Comparison of ENCODE assay signal across 8 cellular contexts in the genomic region with DNA sequence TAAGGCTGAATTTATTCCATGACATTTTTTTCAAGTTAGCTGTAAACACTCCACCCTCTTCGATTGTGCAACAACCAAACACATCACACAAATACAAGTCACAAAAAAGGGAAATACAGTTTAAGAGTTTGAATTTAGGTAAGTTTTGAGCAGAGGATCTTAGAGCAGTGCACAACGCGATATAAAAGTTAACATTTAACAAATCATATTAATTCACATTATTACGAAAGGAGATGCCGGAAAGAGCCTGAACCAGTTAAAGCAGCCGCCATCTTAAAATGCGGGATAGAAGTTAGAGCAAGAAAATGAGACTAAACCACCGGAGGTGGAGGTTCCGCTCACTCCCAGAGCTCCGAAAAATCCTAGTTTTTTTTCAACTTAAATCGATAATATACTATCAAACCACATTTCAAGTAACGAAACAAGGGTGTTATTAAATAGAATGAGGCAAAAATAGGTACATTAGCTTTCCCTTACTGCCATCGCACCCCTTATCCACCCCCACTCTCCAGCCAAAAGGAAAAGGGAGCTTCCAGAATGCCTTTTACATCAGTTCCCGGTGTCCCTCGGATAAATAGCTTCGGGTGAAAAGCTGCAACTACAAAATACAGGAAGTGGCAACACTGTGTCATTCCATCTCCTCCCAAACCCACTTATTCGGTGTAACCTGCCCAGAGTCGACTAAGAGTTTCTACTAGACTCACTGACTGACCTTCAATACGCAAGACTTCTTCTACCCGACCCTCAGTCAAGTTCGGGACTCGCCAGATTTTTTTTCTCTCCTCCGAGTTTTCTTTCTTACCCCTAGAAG. TPM values are rescaled to one million over a fixed set of nuclear protein-coding genes. Genes with fewer than 3 reads are reported as not detected.
DNase-seq lines count a peak whose midpoint lies in the region; ATAC-seq and TF ChIP-seq lines count a peak whose summit lies in the region.

No MANE protein-coding gene starts in this region.

- peak overlapping the region; percentile 93 for H3K9ac ChIP-seq in HCT116 (ENCODE audit: low read length)
- H3K9ac ChIP-seq in iPS-20b (ENCODE audit: low read depth, low read length), result peak overlapping the region; percentile 99
- peak overlapping the region; percentile 99 for H3K9ac ChIP-seq in smooth muscle cell (ENCODE audit: low read depth)

- DNase-seq in CMK (ENCODE audit: low read depth) (peak; percentile 60), HCT116 (ENCODE audit: low read depth, low spot score) (peak; percentile 53), ascending aorta (ENCODE audit: low spot score in 2 of 2) (peak in 1 of 2 donors; percentile 72), smooth muscle cell (lab: John Stamatoyannopoulos, UW; ENCODE audit: unreplicated experiment) (no peak)

- H3K27me3 ChIP-seq in HCT116 (ENCODE audit: insufficient read depth, low read length), result no peaks in the 10 kb centered on the region
- no peaks in the 10 kb centered on the region for H3K27me3 ChIP-seq in ascending aorta
- H3K27me3 ChIP-seq in iPS-20b (ENCODE audit: insufficient read depth, low read length), result no peaks in the 10 kb centered on the region
- no peaks in the 10 kb centered on the region for H3K27me3 ChIP-seq in smooth muscle cell (ENCODE audit: low read depth)

- WGBS in smooth muscle cell (ENCODE audit: low lambda C conversion rate), result 2% methylated on average over 23 of the region's 23 CpGs

- H3F3A ChIP-seq in smooth muscle cell (ENCODE audit: low read depth), result peaks cover 26% of the 10 kb centered on the region

- H3K9me3 ChIP-seq in HCT116 (ENCODE audit: control insufficient read depth in 1 of 2, insufficient read depth in 1 of 2, low read depth in 1 of 2, low read length in 2 of 2), result no peaks in the 10 kb centered on the region
- H3K9me3 ChIP-seq in ascending aorta, result no peaks in the 10 kb centered on the region
- no peaks in the 10 kb centered on the region for H3K9me3 ChIP-seq in iPS-20b (ENCODE audit: insufficient read depth, low read depth, low read length)
- H3K9me3 ChIP-seq in smooth muscle cell (replicated peaks; ENCODE audit: low read depth), result no peaks in the 10 kb centered on the region

- no peak for ATAC-seq in HCT116
- no peak for ATAC-seq in GM19455 (IDR thresholded peaks at IDR 0.05; ENCODE audit: unreplicated experiment)
- ATAC-seq in GM19328 (IDR thresholded peaks at IDR 0.05; ENCODE audit: unreplicated experiment), result no peak

- H3K27ac ChIP-seq in HCT116 (ENCODE audit: low read depth, low read length) (peak overlapping the region; percentile 90), ascending aorta (peak overlapping the region; percentile 100), iPS-20b (ENCODE audit: low read length) (no peak overlapping the region), smooth muscle cell (ENCODE audit: low read depth) (peak overlapping the region; percentile 98)

- POLR2A ChIA-PET in HCT116 (lab: Charles Lee), result interaction anchor here (1.1 kb wide), 2 partner anchors 9 to 43 kb away, joined by 3 to 5 read pairs; a partner anchor contains a TSS

- H2AFZ ChIP-seq in HCT116 (ENCODE audit: low read depth, low read length, poor library complexity, severe bottlenecking) (no peak overlapping the region), smooth muscle cell (ENCODE audit: low read depth) (no peak overlapping the region)

- H4K20me1 ChIP-seq in HCT116 (ENCODE audit: insufficient read depth) (peaks cover 41% of the 10 kb centered on the region; the same call in 1 of the 2 replicates), smooth muscle cell (ENCODE audit: low read depth) (peaks cover 62% of the 10 kb centered on the region)

- CTCF ChIA-PET in HCT116 (lab: Charles Lee), result interaction anchor here (0.7 kb wide), 1 partner anchor 204 kb away, joined by 4 read pairs; no protein-coding TSS in a partner anchor

- peak overlapping the region; percentile 75 for H3K4me2 ChIP-seq in HCT116 (ENCODE audit: low read length)
- peak overlapping the region; percentile 93 for H3K4me2 ChIP-seq in smooth muscle cell

- no TSS peak for BruUV-seq in HCT116 (replicated peaks; lab: Mats Ljungman, UMichigan)

- H3K9me2 ChIP-seq in HCT116 (ENCODE audit: insufficient read depth), result no peaks in the 10 kb centered on the region

- no peak for TF ChIP-seq CTCF in HCT116 (IDR thresholded peaks at IDR 0.05 in 2 of 3, conservative IDR thresholded peaks at IDR 0.05 in 1 of 3; ENCODE audit: borderline replicate concordance in 1 of 3, insufficient read depth in 1 of 3, low read depth in 2 of 3, low read length in 2 of 3)
- no peak for TF ChIP-seq CTCF in ascending aorta (IDR thresholded peaks at IDR 0.05)
- no peak for TF ChIP-seq CTCF in smooth muscle cell (IDR thresholded peaks at IDR 0.05; ENCODE audit: borderline replicate concordance, insufficient read depth, poor library complexity, severe bottlenecking)

- no peak for TF ChIP-seq RAD21 in HCT116 (IDR thresholded peaks at IDR 0.05; ENCODE audit: low read depth)

- H3K79me2 ChIP-seq in HCT116 (ENCODE audit: insufficient read depth, low read length) (peaks cover 88% of the 10 kb centered on the region), smooth muscle cell (ENCODE audit: low read depth) (peaks cover 79% of the 10 kb centered on the region)

- H3K4me1 ChIP-seq in HCT116 (ENCODE audit: control insufficient read depth in 1 of 2, insufficient read depth in 2 of 2, low read length in 2 of 2) (peaks cover 9 to 37% of the 10 kb centered on the region in 2 experiments), ascending aorta (peaks cover 4 to 29% of the 10 kb centered on the region in 2 donors), iPS-20b (ENCODE audit: insufficient read depth, low read length) (peaks cover 45% of the 10 kb centered on the region), smooth muscle cell (ENCODE audit: low read depth) (peaks cover 48% of the 10 kb centered on the region)

- RAD21 ChIA-PET in HCT116 (lab: Charles Lee; ENCODE audit: low non-redundant PET in 1 of 2, low total read pairs in 2 of 2, uncharacterized antibody in 2 of 2, unreplicated experiment in 2 of 2), result no interaction called here

- intact Hi-C loops in HCT116 (cut with micrococcal nuclease) (loop anchor here (1.0 to 10.0 kb wide), 4 partner anchors 44 to 378 kb away; a partner anchor contains a TSS), ascending aorta (cut with DNase I) (loop anchor here (2.0 to 5.0 kb wide), 4 partner anchors 65 to 478 kb away; a partner anchor contains a TSS)

- peak overlapping the region; percentile 76 to 83 for H3K4me3 ChIP-seq in HCT116 (replicated peaks in 1 of 2; ENCODE audit: low read depth in 1 of 2, low read length in 2 of 2)
- H3K4me3 ChIP-seq in ascending aorta, result peak overlapping the region; percentile 83 to 88
- H3K4me3 ChIP-seq in iPS-20b (ENCODE audit: low read length), result peak overlapping the region; percentile 86
- H3K4me3 ChIP-seq in smooth muscle cell, result peak overlapping the region; percentile 85

- no peak for TF ChIP-seq POLR2A in HCT116 (IDR thresholded peaks at IDR 0.05; ENCODE audit: borderline replicate concordance, extremely low read depth, insufficient read depth, insufficient read length)

- H3K36me3 ChIP-seq in HCT116 (ENCODE audit: control insufficient read depth in 1 of 2, insufficient read depth in 2 of 2, low read length in 2 of 2), result peaks cover 11 to 24% of the 10 kb centered on the region in 2 experiments; a peak in 3 of 4 replicates
- H3K36me3 ChIP-seq in ascending aorta, result peaks cover 0 to 4% of the 10 kb centered on the region in 2 donors
- peaks cover 42% of the 10 kb centered on the region for H3K36me3 ChIP-seq in iPS-20b (ENCODE audit: insufficient read depth, low read depth, low read length)
- peaks cover 3% of the 10 kb centered on the region for H3K36me3 ChIP-seq in smooth muscle cell (ENCODE audit: low read depth)

TF ChIP-seq in HCT116, 20 proteins besides CTCF, POLR2A, EP300 and RAD21 (continues in another document):
- TF ChIP-seq YY1 (IDR thresholded peaks at IDR 0.05; ENCODE audit: extremely low read depth, insufficient replicate concordance, low read depth, low read length) (peak; percentile 79), SP1 (IDR thresholded peaks at IDR 0.05; ENCODE audit: low read depth) (no peak), TCF7L2 (IDR thresholded peaks at IDR 0.05; ENCODE audit: borderline replicate concordance, extremely low read depth, insufficient read depth, insufficient read length) (no peak), SRF (IDR thresholded peaks at IDR 0.05; ENCODE audit: low read depth) (no peak), EZH2 (IDR thresholded peaks at IDR 0.05) (no peak), POLR2AphosphoS5 (IDR thresholded peaks at IDR 0.05; ENCODE audit: low read depth, low read length) (peak; percentile 50)
- TF ChIP-seq, protein P1, sequence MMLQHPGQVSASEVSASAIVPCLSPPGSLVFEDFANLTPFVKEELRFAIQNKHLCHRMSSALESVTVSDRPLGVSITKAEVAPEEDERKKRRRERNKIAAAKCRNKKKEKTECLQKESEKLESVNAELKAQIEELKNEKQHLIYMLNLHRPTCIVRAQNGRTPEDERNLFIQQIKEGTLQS (IDR thresholded peaks at IDR 0.05), result no peak

TF ChIP-seq in PFSK-1, 5 proteins besides CTCF, POLR2A, EP300 and RAD21 (continues in another document):
- TF ChIP-seq POLR2AphosphoS5 (IDR thresholded peaks at IDR 0.05; ENCODE audit: low read depth, low read length) (peak; percentile 57; the same call in 1 of the 2 replicates), FOXP2 (optimal IDR thresholded peaks at IDR 0.05; ENCODE audit: borderline replicate concordance, extremely low read depth, extremely low read length, insufficient read depth) (no peak)

RNA-seq across cellular contexts. Expression of a gene that starts 1.9 kb away (rescaled TPM):
- total RNA-seq in HCT116 (2021; ENCODE audit: unreplicated experiment) (302 TPM), ascending aorta (379 TPM), smooth muscle cell (680 and 703 TPM in 2 replicates)
- polyA plus RNA-seq in HCT116 (2012), result 216 and 273 TPM in 2 replicates
- 236 TPM for polyA plus RNA-seq in PFSK-1 (2012; ENCODE audit: insufficient read length, low read depth)
- 305 and 322 TPM in 2 replicates for polyA plus RNA-seq in smooth muscle cell

RNA-seq across cellular contexts. Expression of a gene that starts 43.3 kb away (rescaled TPM):
- total RNA-seq in HCT116 (2021; ENCODE audit: unreplicated experiment) (38.9 TPM), ascending aorta (10.4 TPM), smooth muscle cell (38.5 and 57.6 TPM in 2 replicates)
- 34.5 and 38.6 TPM in 2 replicates for polyA plus RNA-seq in HCT116 (2012)
- 40.0 TPM for polyA plus RNA-seq in PFSK-1 (2012; ENCODE audit: insufficient read length, low read depth)
- polyA plus RNA-seq in smooth muscle cell, result 65.7 and 69.3 TPM in 2 replicates
